In genomic region chr7:42014625-42015412, GRCh38 we compare ENCODE assay signal across 10 cellular contexts.
DNase-seq lines count a peak whose midpoint lies in the region; ATAC-seq and TF ChIP-seq lines count a peak whose summit lies in the region.
"Had no signal": no experiment of that assay in that cellular context is flagged by ENCODE, and none has a peak within 500 bp of the region (broad histone marks: within the 10 kb centered on the region; RNA-seq: fewer than 3 reads in every experiment).

No MANE protein-coding gene starts in this region.

- H3K4me3 Mint-ChIP-seq in GM23338, result no peak overlapping the region
- H3K4me3 Mint-ChIP-seq: IgD-negative memory B cell; naive thymus-derived CD8-positive, alpha-beta T cell had no signal

- ATAC-seq in GM23338, result peak; percentile 87
- ATAC-seq: naive thymus-derived CD8-positive, alpha-beta T cell had no signal

- H3K27me3 Mint-ChIP-seq in GM23338 (ENCODE audit: insufficient read depth, low read depth, poor library complexity), result no peaks in the 10 kb centered on the region

- H3K9me2 ChIP-seq in GM23338 (ENCODE audit: insufficient read depth), result no peaks in the 10 kb centered on the region

- H3F3A ChIP-seq in GM23338 (replicated peaks; ENCODE audit: low read depth), result no peaks in the 10 kb centered on the region

- DNase-seq in GM23338 (ENCODE audit: low spot score) (peak; percentile 86), RPMI8226 (peak; percentile 57), epithelial cell of esophagus (ENCODE audit: low read depth) (peak; percentile 61), osteoblast (ENCODE audit: insufficient read length, low spot score, missing footprints) (no peak), posterior cingulate gyrus (no peak), NCI-H2171 (lab: John Stamatoyannopoulos, UW) (no peak), NCI-H1436 treated with DMSO at 0.1 percent for 48 hours (lab: John Stamatoyannopoulos, UW) (no peak)

- H3K79me2 ChIP-seq in GM23338 (replicated peaks; ENCODE audit: insufficient read depth) (no peaks in the 10 kb centered on the region), osteoblast (ENCODE audit: insufficient read depth, low read length) (no peaks in the 10 kb centered on the region)

- H3K4me1 ChIP-seq in GM23338 (ENCODE audit: insufficient read depth) (peaks cover 6% of the 10 kb centered on the region), osteoblast (ENCODE audit: insufficient read depth, low read length) (no peaks in the 10 kb centered on the region)

- TF ChIP-seq CTCF in C4-2B (conservative IDR thresholded peaks at IDR 0.05), result peak; percentile 96
- peak; percentile 94 to 99 for TF ChIP-seq CTCF in GM23338 (conservative IDR thresholded peaks at IDR 0.05; ENCODE audit: low read depth in 2 of 2)
- peak; percentile 69 for TF ChIP-seq CTCF in epithelial cell of esophagus (IDR thresholded peaks at IDR 0.05; ENCODE audit: insufficient read depth, low read depth, low read length, missing control alignments)
- TF ChIP-seq CTCF in osteoblast (IDR thresholded peaks at IDR 0.05; ENCODE audit: extremely low read depth, low read depth, low read length), result peak; percentile 59

- intact Hi-C loops in posterior cingulate gyrus (cut with DNase I), result no loop called here

- H3K4me1 Mint-ChIP-seq in GM23338, result peaks cover 31% of the 10 kb centered on the region
- H3K4me1 Mint-ChIP-seq: naive thymus-derived CD8-positive, alpha-beta T cell had no signal

- H3K27ac ChIP-seq in C4-2B (no peak overlapping the region), GM23338 (ENCODE audit: low read depth) (no peak overlapping the region), osteoblast (ENCODE audit: low read depth, low read length) (no peak overlapping the region)

- H3K27me3 ChIP-seq in GM23338 (ENCODE audit: insufficient read depth), result no peaks in the 10 kb centered on the region
- H3K27me3 ChIP-seq in osteoblast (ENCODE audit: insufficient read depth, low read length), result no peaks in the 10 kb centered on the region

- H3K4me2 ChIP-seq in GM23338, result no peak overlapping the region
- no peak overlapping the region for H3K4me2 ChIP-seq in osteoblast (ENCODE audit: insufficient read depth, low read length)

- H3K36me3 Mint-ChIP-seq in GM23338 (ENCODE audit: low read depth), result peaks cover 34% of the 10 kb centered on the region

- H3K9me3 Mint-ChIP-seq in GM23338, result peaks cover 14% of the 10 kb centered on the region

- peaks cover 3% of the 10 kb centered on the region for H3K9me3 ChIP-seq in osteoblast (ENCODE audit: low read depth, low read length)

- peaks cover 4% of the 10 kb centered on the region; the same call in 1 of the 2 replicates for H4K20me1 ChIP-seq in GM23338 (replicated peaks; ENCODE audit: insufficient read depth)
- no peaks in the 10 kb centered on the region for H4K20me1 ChIP-seq in osteoblast (ENCODE audit: insufficient read depth, low read length)

- H3K4me3 ChIP-seq in GM23338 (no peak overlapping the region), epithelial cell of esophagus (ENCODE audit: low read length) (no peak overlapping the region), osteoblast (ENCODE audit: insufficient read depth, low read length) (no peak overlapping the region)

- H2AFZ ChIP-seq in GM23338 (no peak overlapping the region), osteoblast (ENCODE audit: low read length) (no peak overlapping the region)

- H3K36me3 ChIP-seq in GM23338 (ENCODE audit: insufficient read depth) (no peaks in the 10 kb centered on the region), osteoblast (ENCODE audit: insufficient read depth, low read length) (peaks cover 4% of the 10 kb centered on the region)

- no peak overlapping the region for H3K27ac Mint-ChIP-seq in GM23338
- H3K27ac Mint-ChIP-seq: IgD-negative memory B cell; naive thymus-derived CD8-positive, alpha-beta T cell had no signal

TF ChIP-seq in GM23338, 12 proteins besides CTCF, POLR2A, EP300 and RAD21:
- TF ChIP-seq CREB1 (CRISPR knock-in tag; IDR thresholded peaks at IDR 0.05; ENCODE audit: low read depth) (no peak), EZH2 (IDR thresholded peaks at IDR 0.05; ENCODE audit: low read depth, unreplicated experiment) (no peak), REST (IDR thresholded peaks at IDR 0.05; ENCODE audit: unreplicated experiment) (no peak), ZNF114 (CRISPR knock-in tag; IDR thresholded peaks at IDR 0.05) (no peak), EZH2phosphoT487 (IDR thresholded peaks at IDR 0.05; ENCODE audit: unreplicated experiment) (no peak), JUNB (IDR thresholded peaks at IDR 0.05; ENCODE audit: unreplicated experiment) (no peak), POLR2AphosphoS5 (IDR thresholded peaks at IDR 0.05; ENCODE audit: low read depth) (no peak), NANOG (IDR thresholded peaks at IDR 0.05; ENCODE audit: borderline replicate concordance) (no peak), ZNF331 (CRISPR knock-in tag; IDR thresholded peaks at IDR 0.05; ENCODE audit: low read depth) (no peak), STAT1 (IDR thresholded peaks at IDR 0.05; ENCODE audit: unreplicated experiment) (no peak)
- TF ChIP-seq, protein P1, sequence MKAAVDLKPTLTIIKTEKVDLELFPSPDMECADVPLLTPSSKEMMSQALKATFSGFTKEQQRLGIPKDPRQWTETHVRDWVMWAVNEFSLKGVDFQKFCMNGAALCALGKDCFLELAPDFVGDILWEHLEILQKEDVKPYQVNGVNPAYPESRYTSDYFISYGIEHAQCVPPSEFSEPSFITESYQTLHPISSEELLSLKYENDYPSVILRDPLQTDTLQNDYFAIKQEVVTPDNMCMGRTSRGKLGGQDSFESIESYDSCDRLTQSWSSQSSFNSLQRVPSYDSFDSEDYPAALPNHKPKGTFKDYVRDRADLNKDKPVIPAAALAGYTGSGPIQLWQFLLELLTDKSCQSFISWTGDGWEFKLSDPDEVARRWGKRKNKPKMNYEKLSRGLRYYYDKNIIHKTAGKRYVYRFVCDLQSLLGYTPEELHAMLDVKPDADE (IDR thresholded peaks at IDR 0.05), result no peak

Comparison
In these comparisons a context has a peak if more than half of its experiments do, and no peak if none do; other contexts are left out.
1. DNase-seq: peak in GM23338 (single experiment), RPMI8226 (single experiment) and epithelial cell of esophagus (single experiment); none in osteoblast (single experiment), posterior cingulate gyrus (0 of 10), NCI-H2171 (single experiment) and NCI-H1436 treated with DMSO at 0.1 percent for 48 hours (single experiment).
2. Peak in every context shown above with its lines, with median percentiles within 50 percentile points of each other: CTCF ChIP-seq.